ENCODE assay signal across 1 cellular context in genomic region chr11:72091292-72091691, GRCh38.
TF ChIP-seq lines count a peak whose summit lies in the region.

No MANE protein-coding gene starts in this region.

TF ChIP-seq in HCT116, 20 proteins besides CTCF, POLR2A, EP300 and RAD21:
- TF ChIP-seq TCF7L2 (IDR thresholded peaks at IDR 0.05; ENCODE audit: borderline replicate concordance, extremely low read depth, insufficient read depth, insufficient read length) = no peak
- TF ChIP-seq POLR2AphosphoS5 (IDR thresholded peaks at IDR 0.05; ENCODE audit: low read depth, low read length) = no peak
- no peak for TF ChIP-seq FOSL1 (IDR thresholded peaks at IDR 0.05; ENCODE audit: low read depth)
- TF ChIP-seq MAX (IDR thresholded peaks at IDR 0.05) = no peak
- no peak for TF ChIP-seq ELF1 (IDR thresholded peaks at IDR 0.05; ENCODE audit: borderline replicate concordance, low read depth)
